In genomic region chr20:53711333-53712211, GRCh38 we compare ENCODE assay signal across 1 cellular context.
TF ChIP-seq lines count a peak whose summit lies in the region.

No MANE protein-coding gene starts in this region.

TF ChIP-seq in K562, 482 proteins besides CTCF, POLR2A, EP300 and RAD21 (continued from another document):
- TF ChIP-seq, protein P1, sequence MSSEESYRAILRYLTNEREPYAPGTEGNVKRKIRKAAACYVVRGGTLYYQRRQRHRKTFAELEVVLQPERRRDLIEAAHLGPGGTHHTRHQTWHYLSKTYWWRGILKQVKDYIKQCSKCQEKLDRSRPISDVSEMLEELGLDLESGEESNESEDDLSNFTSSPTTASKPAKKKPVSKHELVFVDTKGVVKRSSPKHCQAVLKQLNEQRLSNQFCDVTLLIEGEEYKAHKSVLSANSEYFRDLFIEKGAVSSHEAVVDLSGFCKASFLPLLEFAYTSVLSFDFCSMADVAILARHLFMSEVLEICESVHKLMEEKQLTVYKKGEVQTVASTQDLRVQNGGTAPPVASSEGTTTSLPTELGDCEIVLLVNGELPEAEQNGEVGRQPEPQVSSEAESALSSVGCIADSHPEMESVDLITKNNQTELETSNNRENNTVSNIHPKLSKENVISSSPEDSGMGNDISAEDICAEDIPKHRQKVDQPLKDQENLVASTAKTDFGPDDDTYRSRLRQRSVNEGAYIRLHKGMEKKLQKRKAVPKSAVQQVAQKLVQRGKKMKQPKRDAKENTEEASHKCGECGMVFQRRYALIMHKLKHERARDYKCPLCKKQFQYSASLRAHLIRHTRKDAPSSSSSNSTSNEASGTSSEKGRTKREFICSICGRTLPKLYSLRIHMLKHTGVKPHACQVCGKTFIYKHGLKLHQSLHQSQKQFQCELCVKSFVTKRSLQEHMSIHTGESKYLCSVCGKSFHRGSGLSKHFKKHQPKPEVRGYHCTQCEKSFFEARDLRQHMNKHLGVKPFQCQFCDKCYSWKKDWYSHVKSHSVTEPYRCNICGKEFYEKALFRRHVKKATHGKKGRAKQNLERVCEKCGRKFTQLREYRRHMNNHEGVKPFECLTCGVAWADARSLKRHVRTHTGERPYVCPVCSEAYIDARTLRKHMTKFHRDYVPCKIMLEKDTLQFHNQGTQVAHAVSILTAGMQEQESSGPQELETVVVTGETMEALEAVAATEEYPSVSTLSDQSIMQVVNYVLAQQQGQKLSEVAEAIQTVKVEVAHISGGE (CRISPR knock-in tag; IDR thresholded peaks at IDR 0.05), result peak in 1 of 3 experiments; percentile 82; a peak in 2 of 6 replicates
- TF ChIP-seq TSHZ1 (CRISPR knock-in tag; IDR thresholded peaks at IDR 0.05), result no peak
- peak; percentile 75; the same call in 1 of the 2 replicates for TF ChIP-seq ZKSCAN8 (CRISPR knock-in tag; IDR thresholded peaks at IDR 0.05)
- no peak for TF ChIP-seq BACH1 (tag; IDR thresholded peaks at IDR 0.05)
- TF ChIP-seq RBM25 (IDR thresholded peaks at IDR 0.05; ENCODE audit: low read depth, low read length, severe bottlenecking), result peak; percentile 17
- TF ChIP-seq RFX5 (IDR thresholded peaks at IDR 0.05; ENCODE audit: low read depth, low read length), result no peak
- TF ChIP-seq CHD7 (IDR thresholded peaks at IDR 0.05; ENCODE audit: low read depth, low read length), result no peak
- TF ChIP-seq ZNF785 (CRISPR knock-in tag; IDR thresholded peaks at IDR 0.05), result no peak
